In the genomic region with DNA sequence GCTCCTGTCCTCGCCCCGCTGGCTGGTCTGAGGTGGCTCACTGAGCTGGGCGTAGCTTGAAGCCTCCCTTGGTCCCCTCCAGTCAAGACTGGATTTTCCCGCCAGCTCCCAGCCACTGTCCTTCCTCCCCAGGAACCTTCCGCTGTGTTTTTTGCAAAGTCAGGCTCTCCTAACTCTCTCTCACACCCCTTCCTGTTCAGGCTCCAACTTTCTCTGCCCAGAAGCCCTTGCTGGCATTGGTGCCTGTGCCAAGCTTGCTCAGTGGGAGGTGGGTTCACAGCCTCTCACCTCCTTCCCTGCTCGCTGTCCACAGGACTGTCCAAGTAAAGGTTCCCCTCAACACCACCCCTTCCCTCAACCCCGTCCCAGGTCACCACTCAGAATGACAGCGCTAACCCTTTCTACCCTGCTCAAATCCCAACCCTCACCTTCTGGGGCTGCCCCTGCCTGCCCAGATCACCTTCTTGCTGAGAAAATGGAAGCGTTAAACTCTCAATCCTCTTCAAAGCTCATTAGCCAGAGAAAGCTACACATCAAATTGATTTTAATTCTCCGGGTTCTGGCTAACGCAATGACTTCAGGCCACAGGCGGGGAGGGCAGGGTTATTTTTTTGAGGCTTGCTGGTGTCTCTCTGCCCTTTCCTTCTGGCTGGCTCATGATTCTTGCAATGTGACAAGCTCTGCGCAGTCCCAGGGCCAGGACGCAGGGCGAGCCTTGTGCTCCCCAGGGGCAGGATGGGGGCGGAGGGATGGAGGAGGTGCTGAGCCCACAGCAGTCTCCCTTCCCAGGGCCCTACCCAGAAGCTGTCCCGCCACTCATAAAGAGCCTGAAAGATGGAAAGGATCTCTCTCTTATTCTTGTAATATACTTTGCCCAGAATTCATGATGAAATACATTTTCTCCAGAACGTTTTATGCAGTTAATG, we compare ENCODE assay signal across 11 cellular contexts.
DNase-seq lines count a peak whose midpoint lies in the region; ATAC-seq and TF ChIP-seq lines count a peak whose summit lies in the region.
"Had no signal": no experiment of that assay in that cellular context is flagged by ENCODE, and none has a peak within 500 bp of the region (broad histone marks: within the 10 kb centered on the region; RNA-seq: fewer than 3 reads in every experiment).

No MANE protein-coding gene starts in this region.

- no peak overlapping the region for H3K4me2 ChIP-seq in neural progenitor cell
- H3K4me2 ChIP-seq in mesendoderm (ENCODE audit: low read length): no peak overlapping the region
- H3K4me2 ChIP-seq: KMS-11 had no signal

- H3K4me3 ChIP-seq in adrenal gland (no peak overlapping the region), foreskin fibroblast (ENCODE audit: low read depth in 1 of 2, low read length in 2 of 2) (no peak overlapping the region), neural progenitor cell (no peak overlapping the region), mesendoderm (ENCODE audit: low read length) (no peak overlapping the region)

- H3K36me3 ChIP-seq in adrenal gland (replicated peaks in 1 of 2) (no peaks in the 10 kb centered on the region), neural progenitor cell (no peaks in the 10 kb centered on the region), mesendoderm (ENCODE audit: control insufficient read depth, insufficient read depth, low read length) (no peaks in the 10 kb centered on the region)

- no peaks in the 10 kb centered on the region for H3K36me3 Mint-ChIP-seq in neural progenitor cell
- no peaks in the 10 kb centered on the region for H3K36me3 Mint-ChIP-seq in type B pancreatic cell
- H3K36me3 Mint-ChIP-seq: activated CD8-positive, alpha-beta memory T cell treated with anti-CD3 and anti-CD28 coated beads, Interleukin-2, amount 10 ng/mL, durations not matched to agents 7 days and 5 days had no signal

- no peaks in the 10 kb centered on the region for H3K79me2 ChIP-seq in neural progenitor cell (ENCODE audit: low read depth)
- no peaks in the 10 kb centered on the region for H3K79me2 ChIP-seq in mesendoderm (ENCODE audit: control insufficient read depth, insufficient read depth, low read length)

- H3K9ac ChIP-seq in neural progenitor cell (no peak overlapping the region), mesendoderm (ENCODE audit: low read length) (no peak overlapping the region)
- H3K9ac ChIP-seq: KMS-11 had no signal

- intact Hi-C loops in adrenal gland (cut with DNase I): no loop called here

- H2BK5ac ChIP-seq in mesendoderm (ENCODE audit: low read length): no peak overlapping the region

- no peak overlapping the region for H3K56ac ChIP-seq in mesendoderm (ENCODE audit: low read length)

- no peak overlapping the region for H2AFZ ChIP-seq in neural progenitor cell (replicated peaks)

- no peaks in the 10 kb centered on the region for H4K20me1 ChIP-seq in neural progenitor cell (ENCODE audit: low read depth)

- DNase-seq in adrenal gland (peak in 6 of 7 donors; percentile 21 to 76 (median 48)), foreskin fibroblast (peak; percentile 9 to 56), neural progenitor cell (ENCODE audit: low spot score) (no peak), type B pancreatic cell (ENCODE audit: extremely low spot score, unreplicated experiment) (no peak), mesendoderm (no peak)
- DNase-seq: activated CD8-positive, alpha-beta memory T cell treated with anti-CD3 and anti-CD28 coated beads, Interleukin-2, amount 10 ng/mL, durations not matched to agents 7 days and 5 days; NCI-H2081 treated with DMSO at 0.1 percent for 48 hours; posterior cingulate gyrus had no signal

- H3F3A ChIP-seq in neural progenitor cell (ENCODE audit: low read depth): peaks cover 3% of the 10 kb centered on the region

- no peak overlapping the region for H4K8ac ChIP-seq in mesendoderm (ENCODE audit: low read depth, low read length)

- H2BK120ac ChIP-seq in mesendoderm (ENCODE audit: low read depth, low read length): no peak overlapping the region

- no peak overlapping the region for H2AK5ac ChIP-seq in mesendoderm (ENCODE audit: low read length)

- H3K4ac ChIP-seq in mesendoderm (ENCODE audit: low read depth, low read length): no peak overlapping the region

- H3K27ac Mint-ChIP-seq in neural progenitor cell (peak overlapping the region; percentile 76), type B pancreatic cell (peak overlapping the region; percentile 7)
- H3K27ac Mint-ChIP-seq: activated CD8-positive, alpha-beta memory T cell treated with anti-CD3 and anti-CD28 coated beads, Interleukin-2, amount 10 ng/mL, durations not matched to agents 7 days and 5 days had no signal

- H3K27ac ChIP-seq in adrenal gland (peak overlapping the region in 3 of 5 donors; percentile 4 to 90 (median 77)), neural progenitor cell (no peak overlapping the region), mesendoderm (ENCODE audit: low read depth, low read length) (no peak overlapping the region)
- H3K27ac ChIP-seq: KMS-11 had no signal

- H3K4me1 ChIP-seq in adrenal gland (replicated peaks in 1 of 2) (no peaks in the 10 kb centered on the region), neural progenitor cell (peaks cover 22% of the 10 kb centered on the region), mesendoderm (ENCODE audit: control insufficient read depth, low read depth, low read length) (no peaks in the 10 kb centered on the region)

- H4K5ac ChIP-seq in mesendoderm (ENCODE audit: low read length): no peak overlapping the region

- H3K27me3 ChIP-seq in adrenal gland (no peaks in the 10 kb centered on the region), neural progenitor cell (no peaks in the 10 kb centered on the region), mesendoderm (ENCODE audit: insufficient read depth, low read length, poor library complexity) (no peaks in the 10 kb centered on the region)

- H3K9me3 ChIP-seq in adrenal gland (replicated peaks in 1 of 3) (no peaks in the 10 kb centered on the region), neural progenitor cell (ENCODE audit: low read depth) (no peaks in the 10 kb centered on the region)

- no peak overlapping the region for H3K4me3 Mint-ChIP-seq in neural progenitor cell
- H3K4me3 Mint-ChIP-seq in type B pancreatic cell: no peak overlapping the region
- H3K4me3 Mint-ChIP-seq: activated CD8-positive, alpha-beta memory T cell treated with anti-CD3 and anti-CD28 coated beads, Interleukin-2, amount 10 ng/mL, durations not matched to agents 7 days and 5 days had no signal

- TF ChIP-seq CTCF in adrenal gland (IDR thresholded peaks at IDR 0.05): no peak
- TF ChIP-seq CTCF in foreskin fibroblast (IDR thresholded peaks at IDR 0.05; ENCODE audit: low read depth, low read length): no peak
- no peak for TF ChIP-seq CTCF in neural progenitor cell (IDR thresholded peaks at IDR 0.05)
- no peak for TF ChIP-seq CTCF in type B pancreatic cell (conservative IDR thresholded peaks at IDR 0.05)

- no peaks in the 10 kb centered on the region for H3K9me3 Mint-ChIP-seq in neural progenitor cell
- no peaks in the 10 kb centered on the region for H3K9me3 Mint-ChIP-seq in type B pancreatic cell

- no peak overlapping the region for H3K23ac ChIP-seq in mesendoderm (ENCODE audit: low read length)

- no peaks in the 10 kb centered on the region for H3K79me1 ChIP-seq in mesendoderm (ENCODE audit: low read length)

- no peak for TF ChIP-seq POLR2A in adrenal gland (IDR thresholded peaks at IDR 0.05)

- H3K27me3 Mint-ChIP-seq in neural progenitor cell (ENCODE audit: insufficient read depth, low read depth) (peaks cover 12% of the 10 kb centered on the region), type B pancreatic cell (peaks cover 16% of the 10 kb centered on the region)

- peaks cover 27% of the 10 kb centered on the region for H3K4me1 Mint-ChIP-seq in neural progenitor cell
- H3K4me1 Mint-ChIP-seq in type B pancreatic cell (ENCODE audit: unreplicated experiment): peaks cover 28% of the 10 kb centered on the region

- H3K18ac ChIP-seq in mesendoderm (ENCODE audit: low read length): no peak overlapping the region

- WGBS in adrenal gland, 4 donors: 65 to 72% (median 71%) methylated on average over 17 to 18 of the region's 18 CpGs
- no CpG with 5 or more reads among the region's 18 CpGs for WGBS in mesendoderm (ENCODE audit: extremely low coverage, insufficient coverage, low lambda C conversion rate)

- H2BK15ac ChIP-seq in mesendoderm (replicated peaks; ENCODE audit: low read depth): no peak overlapping the region

- ATAC-seq in GM21367 (IDR thresholded peaks at IDR 0.05; ENCODE audit: unreplicated experiment) (no peak), HG02759 (IDR thresholded peaks at IDR 0.05; ENCODE audit: unreplicated experiment) (no peak)
- ATAC-seq: activated CD8-positive, alpha-beta memory T cell treated with anti-CD3 and anti-CD28 coated beads, Interleukin-2, amount 10 ng/mL, durations not matched to agents 7 days and 5 days had no signal

Comparison
In these comparisons a context has a peak if more than half of its experiments do, and no peak if none do; other contexts are left out.
1. DNase-seq: peak in adrenal gland (6 of 7) and foreskin fibroblast (2 of 2); none in neural progenitor cell (single experiment), type B pancreatic cell (single experiment) and mesendoderm (single experiment).
2. H3K27ac ChIP-seq: peak in adrenal gland (3 of 5); none in neural progenitor cell (single experiment) and mesendoderm (single experiment).